14 cellular contexts compared by ENCODE assay signal in the genomic region with DNA sequence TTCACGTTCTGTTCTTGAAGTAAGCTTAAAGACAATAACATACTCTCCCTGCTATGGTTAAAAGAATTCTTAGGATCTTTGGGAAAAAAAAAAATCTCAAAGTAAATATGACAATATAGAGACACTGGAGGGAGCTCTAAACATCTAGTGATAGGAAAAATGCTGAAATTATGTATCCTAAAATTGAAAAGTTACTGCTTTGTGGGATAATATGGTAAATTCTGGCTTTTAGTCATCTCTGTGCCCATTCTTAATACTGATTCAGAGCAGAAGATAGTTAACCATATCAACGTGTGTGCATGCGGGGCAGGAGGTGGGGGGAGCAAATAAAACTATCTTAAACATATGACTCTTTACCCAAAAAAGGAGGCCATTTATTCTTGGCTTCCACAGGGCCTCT.
DNase-seq lines count a peak whose midpoint lies in the region; ATAC-seq and TF ChIP-seq lines count a peak whose summit lies in the region.
"Had no signal": no experiment of that assay in that cellular context is flagged by ENCODE, and none has a peak within 500 bp of the region (broad histone marks: within the 10 kb centered on the region; RNA-seq: fewer than 3 reads in every experiment).

No MANE protein-coding gene starts in this region.

- TF ChIP-seq RAD21 in IMR-90 (IDR thresholded peaks at IDR 0.05; ENCODE audit: low read length): peak; percentile 53

- peak overlapping the region; percentile 79 for H3K4ac ChIP-seq in IMR-90 (ENCODE audit: low read depth, low read length)

- H2BK5ac ChIP-seq in IMR-90 (ENCODE audit: low read depth, low read length, poor library complexity, severe bottlenecking): peak overlapping the region; percentile 61

- no peaks in the 10 kb centered on the region for H3K27me3 Mint-ChIP-seq in CD8-positive, alpha-beta memory T cell
- no peaks in the 10 kb centered on the region for H3K27me3 Mint-ChIP-seq in brain
- H3K27me3 Mint-ChIP-seq: activated naive CD8-positive, alpha-beta T cell treated with anti-CD3 and anti-CD28 coated beads, Interleukin-2, amount 10 ng/mL, durations not matched to agents 7 days and 5 days had no signal

- H3K79me1 ChIP-seq in IMR-90 (ENCODE audit: low read depth in 1 of 2, low read length in 2 of 2): peaks cover 9 to 34% of the 10 kb centered on the region in 2 experiments

- H3K23ac ChIP-seq in IMR-90 (ENCODE audit: low read depth, low read length): no peak overlapping the region

- H2BK120ac ChIP-seq in IMR-90 (ENCODE audit: low read depth, low read length): peak overlapping the region; percentile 75

- no peak for DNase-seq in CD8-positive, alpha-beta memory T cell
- peak; percentile 27 for DNase-seq in IMR-90
- no peak for DNase-seq in osteoblast (ENCODE audit: insufficient read length, low spot score, missing footprints)
- DNase-seq in head of caudate nucleus: no peak
- DNase-seq in OCI-M2 (lab: John Stamatoyannopoulos, UW; ENCODE audit: unreplicated experiment): no peak
- no peak for DNase-seq in AG08395 (ENCODE audit: low spot score)
- DNase-seq: activated CD4-positive, alpha-beta T cell treated with anti-CD3 and anti-CD28 coated beads for 1 hour; activated naive CD8-positive, alpha-beta T cell treated with anti-CD3 and anti-CD28 coated beads, Interleukin-2, amount 10 ng/mL, durations not matched to agents 7 days and 5 days; DMS79; KBM-7; nephron progenitor cell had no signal

- peak overlapping the region; percentile 64 for H3K14ac ChIP-seq in IMR-90 (replicated peaks; ENCODE audit: low read depth, low read length)

- H3K36me3 ChIP-seq in CD8-positive, alpha-beta memory T cell (ENCODE audit: insufficient read depth, low read length): no peaks in the 10 kb centered on the region
- peaks cover 8% of the 10 kb centered on the region for H3K36me3 ChIP-seq in IMR-90 (ENCODE audit: control insufficient read depth, insufficient read depth, low read length)
- H3K36me3 ChIP-seq in osteoblast (ENCODE audit: insufficient read depth, low read length): no peaks in the 10 kb centered on the region

- no peak overlapping the region for H3K56ac ChIP-seq in IMR-90 (ENCODE audit: extremely low read depth, insufficient read depth, low read length)

- no peaks in the 10 kb centered on the region for H3K79me2 ChIP-seq in osteoblast (ENCODE audit: insufficient read depth, low read length)

- peaks cover 27 to 52% (median 43%) of the 10 kb centered on the region in 3 donors for H3K4me1 Mint-ChIP-seq in CD8-positive, alpha-beta memory T cell
- peaks cover 23% of the 10 kb centered on the region for H3K4me1 Mint-ChIP-seq in brain

- no peak for TF ChIP-seq POLR2A in IMR-90 (IDR thresholded peaks at IDR 0.05; ENCODE audit: low read depth, low read length)

- no peak overlapping the region for H3K4me2 ChIP-seq in IMR-90 (ENCODE audit: low read depth, low read length)
- H3K4me2 ChIP-seq in osteoblast (ENCODE audit: insufficient read depth, low read length): no peak overlapping the region

- POLR2A ChIA-PET in CD8-positive, alpha-beta memory T cell (lab: Charles Lee): interaction anchor here (0.6 kb wide), 1 partner anchor 165 kb away, joined by 3 read pairs; no protein-coding TSS in a partner anchor
- POLR2A ChIA-PET in IMR-90 (lab: Charles Lee; ENCODE audit: unreplicated experiment): no interaction called here

- peak overlapping the region in 1 of 7 donors; percentile 44 for H3K4me3 Mint-ChIP-seq in CD8-positive, alpha-beta memory T cell
- no peak overlapping the region for H3K4me3 Mint-ChIP-seq in brain
- H3K4me3 Mint-ChIP-seq: activated naive CD8-positive, alpha-beta T cell treated with anti-CD3 and anti-CD28 coated beads, Interleukin-2, amount 10 ng/mL, durations not matched to agents 7 days and 5 days; nephron progenitor cell had no signal

- H3K9me3 ChIP-seq in CD8-positive, alpha-beta memory T cell (ENCODE audit: low read length): no peaks in the 10 kb centered on the region
- H3K9me3 ChIP-seq in IMR-90 (ENCODE audit: control insufficient read depth, insufficient read depth, low read length): no peaks in the 10 kb centered on the region
- no peaks in the 10 kb centered on the region for H3K9me3 ChIP-seq in osteoblast (ENCODE audit: low read depth, low read length)

- peak overlapping the region; percentile 61 for H2AK5ac ChIP-seq in IMR-90 (ENCODE audit: low read depth, low read length)

- no peaks in the 10 kb centered on the region for H3K27me3 ChIP-seq in CD8-positive, alpha-beta memory T cell (ENCODE audit: insufficient read depth, low read length, poor library complexity, severe bottlenecking)
- H3K27me3 ChIP-seq in IMR-90 (ENCODE audit: control insufficient read depth, insufficient read depth, low read length) (no peaks in the 10 kb centered on the region), osteoblast (ENCODE audit: insufficient read depth, low read length) (no peaks in the 10 kb centered on the region)

- intact Hi-C loops in IMR-90 (cut with micrococcal nuclease): loop anchor here (5.0 to 10.0 kb wide), 3 partner anchors 108 to 561 kb away; a partner anchor contains a TSS
- intact Hi-C loops in head of caudate nucleus (cut with DNase I): no loop called here

- no peaks in the 10 kb centered on the region for H3K9me3 Mint-ChIP-seq in CD8-positive, alpha-beta memory T cell
- H3K9me3 Mint-ChIP-seq in brain: peaks cover 0 to 8% (median 3%) of the 10 kb centered on the region in 5 experiments
- H3K9me3 Mint-ChIP-seq: activated naive CD8-positive, alpha-beta T cell treated with anti-CD3 and anti-CD28 coated beads, Interleukin-2, amount 10 ng/mL, durations not matched to agents 7 days and 5 days had no signal

- WGBS in IMR-90 (ENCODE audit: extremely low coverage in 2 of 2, insufficient read length in 1 of 2), 2 experiments: no CpG with 5 or more reads among the region's 3 CpGs

- peak overlapping the region; percentile 28; the same call in 1 of the 2 replicates for H3K9ac ChIP-seq in IMR-90 (ENCODE audit: low read depth, low read length)

- no TSS peak for BruUV-seq in IMR-90 (replicated peaks; lab: Mats Ljungman, UMichigan)

- in situ Hi-C loops in IMR-90 (cut with MboI; ENCODE audit: low sequenced_read_pairs): loop anchor here (10.0 kb wide), 1 partner anchor 361 kb away; a partner anchor contains a TSS

- peak overlapping the region; percentile 88; the same call in 1 of the 2 replicates for H4K5ac ChIP-seq in IMR-90 (ENCODE audit: low read depth, low read length)

- ATAC-seq in IMR-90 (ENCODE audit: low read depth) (peak; percentile 40), GM19351 (IDR thresholded peaks at IDR 0.05; ENCODE audit: unreplicated experiment) (no peak)

- H2AFZ ChIP-seq in IMR-90 (replicated peaks; ENCODE audit: low read length, poor library complexity) (no peak overlapping the region), osteoblast (ENCODE audit: low read length) (no peak overlapping the region)

- H3K27ac ChIP-seq in CD8-positive, alpha-beta memory T cell (ENCODE audit: low read depth, low read length): no peak overlapping the region
- H3K27ac ChIP-seq in IMR-90 (ENCODE audit: insufficient read depth, low read length): peak overlapping the region; percentile 48; the same call in 1 of the 2 replicates
- peak overlapping the region; percentile 10 for H3K27ac ChIP-seq in osteoblast (ENCODE audit: low read depth, low read length)
- H3K27ac ChIP-seq: epithelial cell of prostate had no signal

- peak overlapping the region; percentile 57; the same call in 1 of the 2 replicates for H2BK20ac ChIP-seq in IMR-90 (ENCODE audit: low read depth, low read length)

- no peaks in the 10 kb centered on the region for H3K4me1 ChIP-seq in CD8-positive, alpha-beta memory T cell (ENCODE audit: insufficient read depth, low read length)
- H3K4me1 ChIP-seq in IMR-90 (ENCODE audit: control insufficient read depth, insufficient read depth, low read length) (peaks cover 40% of the 10 kb centered on the region), osteoblast (ENCODE audit: insufficient read depth, low read length) (peaks cover 25% of the 10 kb centered on the region)

- H3K27ac Mint-ChIP-seq in CD8-positive, alpha-beta memory T cell: peak overlapping the region in 5 of 8 donors; percentile 3 to 73 (median 59)
- peak overlapping the region in 2 of 5 experiments; percentile 58 to 69 for H3K27ac Mint-ChIP-seq in brain

- no peak overlapping the region for H2AK9ac ChIP-seq in IMR-90 (replicated peaks; ENCODE audit: low read depth, low read length, poor library complexity)

- CTCF ChIA-PET in CD8-positive, alpha-beta memory T cell (lab: Charles Lee): interaction anchor here (0.7 to 1.4 kb wide), 2 partner anchors 10 to 17 kb away, joined by 3 to 4 read pairs; no protein-coding TSS in a partner anchor
- CTCF ChIA-PET in IMR-90 (lab: Yijun Ruan, JAX): interaction anchor here (0.6 to 1.0 kb wide), 6 partner anchors 10 to 314 kb away, joined by 3 to 6 read pairs (median 4); no protein-coding TSS in a partner anchor

- H3K4me3 ChIP-seq in CD8-positive, alpha-beta memory T cell (ENCODE audit: low read length): no peak overlapping the region
- H3K4me3 ChIP-seq in IMR-90 (ENCODE audit: insufficient read depth, low read depth, low read length) (no peak overlapping the region), osteoblast (ENCODE audit: insufficient read depth, low read length) (no peak overlapping the region)

- dilution Hi-C loops in IMR-90 (cut with HindIII; ENCODE audit: low sequenced_read_pairs, unreplicated experiment): no loop called here

- TF ChIP-seq CTCF in IMR-90 (conservative IDR thresholded peaks at IDR 0.05; ENCODE audit: low read depth, low read length) (peak; percentile 53), brain (conservative IDR thresholded peaks at IDR 0.05) (peak; percentile 46 to 48), osteoblast (IDR thresholded peaks at IDR 0.05; ENCODE audit: extremely low read depth, low read depth, low read length) (peak; percentile 46)

- peaks cover under 1 to 62% (median 16%) of the 10 kb centered on the region in 3 donors for H3K36me3 Mint-ChIP-seq in CD8-positive, alpha-beta memory T cell
- peaks cover 25% of the 10 kb centered on the region for H3K36me3 Mint-ChIP-seq in brain

- H2BK15ac ChIP-seq in IMR-90 (ENCODE audit: low read depth, low read length): peak overlapping the region; percentile 24; the same call in 2 of the 3 replicates

- H4K20me1 ChIP-seq in IMR-90 (ENCODE audit: insufficient read depth, low read length) (no peaks in the 10 kb centered on the region), osteoblast (ENCODE audit: insufficient read depth, low read length) (no peaks in the 10 kb centered on the region)

- H3K9me1 ChIP-seq in IMR-90 (ENCODE audit: insufficient read depth, low read length): peaks cover 23% of the 10 kb centered on the region

- H4K91ac ChIP-seq in IMR-90 (ENCODE audit: insufficient read depth, low read depth, low read length): 0 out of 2 replicates have a peak overlapping the region, but pooled peaks have one; percentile 14

- peak overlapping the region; percentile 79 for H3K18ac ChIP-seq in IMR-90 (ENCODE audit: low read depth, low read length)

- peak overlapping the region; percentile 75 to 84; a peak in 3 of 4 replicates for H4K8ac ChIP-seq in IMR-90 (ENCODE audit: low read depth in 2 of 2, low read length in 2 of 2)

TF ChIP-seq in IMR-90, 13 proteins besides CTCF, POLR2A, EP300 and RAD21:
- no peak for TF ChIP-seq MAZ (IDR thresholded peaks at IDR 0.05; ENCODE audit: borderline replicate concordance, low read depth, low read length)
- peak; percentile 47 for TF ChIP-seq SMC3 (IDR thresholded peaks at IDR 0.05; ENCODE audit: low read depth, low read length)
- TF ChIP-seq BHLHE40 (IDR thresholded peaks at IDR 0.05; ENCODE audit: low read depth, low read length): no peak
- TF ChIP-seq NFE2L2 (IDR thresholded peaks at IDR 0.05; ENCODE audit: low read depth, low read length): no peak
